ENCODE assay signal across 24 cellular contexts in the genomic region with DNA sequence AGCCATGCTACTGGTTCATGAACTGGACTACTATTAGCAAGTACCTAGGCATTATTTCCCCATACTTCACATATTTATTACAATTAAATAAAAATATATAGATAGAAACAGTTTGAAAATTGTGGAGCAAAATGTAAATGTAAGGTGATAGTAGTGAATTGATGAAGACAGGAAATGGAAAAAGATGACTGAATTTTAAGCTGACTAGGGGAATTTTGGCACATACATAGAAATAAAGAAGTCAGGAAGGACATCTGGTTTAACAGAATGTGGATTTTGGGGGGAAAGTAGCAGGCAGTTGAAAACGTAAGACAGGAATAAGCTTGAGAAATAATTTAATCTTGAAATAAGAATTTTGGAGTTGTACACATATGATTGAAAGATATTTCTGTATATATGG.
DNase-seq lines count a peak whose midpoint lies in the region; ATAC-seq, FAIRE-seq and TF ChIP-seq lines count a peak whose summit lies in the region.
"Had no signal": no experiment of that assay in that cellular context is flagged by ENCODE, and none has a peak within 500 bp of the region (broad histone marks: within the 10 kb centered on the region; RNA-seq: fewer than 3 reads in every experiment).

No MANE protein-coding gene starts in this region.

- no peaks in the 10 kb centered on the region for H4K20me1 ChIP-seq in HepG2 (ENCODE audit: insufficient read depth, low read length)
- no peaks in the 10 kb centered on the region for H4K20me1 ChIP-seq in K562 (replicated peaks; ENCODE audit: control insufficient read depth, insufficient read depth, low read length)
- H4K20me1 ChIP-seq: BLaER1 had no signal

- peaks cover 90% of the 10 kb centered on the region for H3K4me1 Mint-ChIP-seq in HFFc6 (ENCODE audit: low read depth)
- H3K4me1 Mint-ChIP-seq: CD4-positive, alpha-beta memory T cell; CD4-positive, CD25-positive, alpha-beta regulatory T cell; CD8-positive, alpha-beta memory T cell had no signal

- no peak for ATAC-seq in HepG2
- ATAC-seq in right lobe of liver: no peak
- no peak for ATAC-seq in K562
- ATAC-seq in HG03159 (IDR thresholded peaks at IDR 0.05; ENCODE audit: unreplicated experiment): no peak

- TF ChIP-seq CTCF in HepG2 (CRISPR knock-in tag; IDR thresholded peaks at IDR 0.05): no peak
- no peak for TF ChIP-seq CTCF in right lobe of liver (IDR thresholded peaks at IDR 0.05)
- TF ChIP-seq CTCF in HFFc6 (IDR thresholded peaks at IDR 0.05): no peak
- no peak for TF ChIP-seq CTCF in K562 (IDR thresholded peaks at IDR 0.05 in 2 of 3, conservative IDR thresholded peaks at IDR 0.05 in 1 of 3; ENCODE audit: insufficient read depth in 2 of 3, low read depth in 1 of 3, low read length in 3 of 3)

- POLR2A ChIA-PET in HepG2 (lab: Yijun Ruan, JAX): no interaction called here
- POLR2A ChIA-PET in K562 (lab: Yijun Ruan, JAX): interaction anchor here (0.7 kb wide), 1 partner anchor 10 kb away, joined by 4 read pairs; no protein-coding TSS in a partner anchor

- H3K27me3 ChIP-seq in HepG2 (ENCODE audit: control insufficient read depth in 1 of 2, insufficient read depth in 2 of 2, low read length in 2 of 2): no peaks in the 10 kb centered on the region
- H3K27me3 ChIP-seq in right lobe of liver: no peaks in the 10 kb centered on the region
- no peaks in the 10 kb centered on the region for H3K27me3 ChIP-seq in K562 (ENCODE audit: control insufficient read depth in 2 of 2, insufficient read depth in 2 of 2, low read length in 2 of 2)
- H3K27me3 ChIP-seq: BE2C, BLaER1 had no signal

- 2% methylated on average over 1 of the region's 1 CpG for WGBS in HepG2 (ENCODE audit: low lambda C conversion rate)
- 92% methylated on average over 1 of the region's 1 CpG for WGBS in right lobe of liver (ENCODE audit: insufficient coverage, low coverage, low lambda C conversion rate, missing lambda C conversion rate)
- WGBS in K562 (ENCODE audit: insufficient coverage, low coverage, missing lambda C conversion rate): 0% methylated on average over 1 of the region's 1 CpG

- H2AFZ ChIP-seq in HepG2 (ENCODE audit: low read length) (no peak overlapping the region), K562 (ENCODE audit: low read depth, low read length) (no peak overlapping the region)

- H3K9ac ChIP-seq in HepG2 (ENCODE audit: insufficient read depth, low read depth, low read length): no peak overlapping the region
- no peak overlapping the region for H3K9ac ChIP-seq in K562 (ENCODE audit: insufficient read depth in 1 of 2, low read depth in 2 of 2, low read length in 2 of 2)
- H3K9ac ChIP-seq: BLaER1 had no signal

- H3K4me1 ChIP-seq in HepG2 (ENCODE audit: insufficient read depth, low read length) (no peaks in the 10 kb centered on the region), right lobe of liver (peaks cover 0 to 12% (median 3%) of the 10 kb centered on the region in 4 donors), K562 (replicated peaks in 1 of 2; ENCODE audit: control insufficient read depth in 2 of 2, insufficient read depth in 2 of 2, low read length in 2 of 2) (no peaks in the 10 kb centered on the region)

- peak overlapping the region; percentile 30; the same call in 1 of the 2 replicates for H3K27ac Mint-ChIP-seq in HFFc6
- H3K27ac Mint-ChIP-seq: CD14-positive monocyte; CD4-positive, alpha-beta memory T cell; CD4-positive, CD25-positive, alpha-beta regulatory T cell had no signal

- H3K4me2 ChIP-seq in HepG2 (ENCODE audit: low read depth, low read length): no peak overlapping the region
- no peak overlapping the region for H3K4me2 ChIP-seq in K562 (ENCODE audit: insufficient read depth, low read length)
- H3K4me2 ChIP-seq: BLaER1 had no signal

- CTCF ChIA-PET in HepG2 (lab: Yijun Ruan, JAX; ENCODE audit: low intra/inter-chr PET ratio, low total read pairs): no interaction called here
- CTCF ChIA-PET in K562 (lab: Yijun Ruan, JAX; ENCODE audit: low intra/inter-chr PET ratio): no interaction called here

- TF ChIP-seq RAD21 in HepG2 (CRISPR knock-in tag; IDR thresholded peaks at IDR 0.05): no peak
- TF ChIP-seq RAD21 in K562 (CRISPR knock-in tag; conservative IDR thresholded peaks at IDR 0.05 in 1 of 2, IDR thresholded peaks at IDR 0.05 in 1 of 2): no peak

- H3K36me3 ChIP-seq in HepG2 (replicated peaks in 1 of 2; ENCODE audit: control insufficient read depth in 1 of 2, insufficient read depth in 2 of 2, low read length in 2 of 2): no peaks in the 10 kb centered on the region
- H3K36me3 ChIP-seq in right lobe of liver: no peaks in the 10 kb centered on the region
- no peaks in the 10 kb centered on the region for H3K36me3 ChIP-seq in K562 (ENCODE audit: control insufficient read depth, insufficient read depth, low read length)
- H3K36me3 ChIP-seq: BE2C, BLaER1 had no signal

- TF ChIP-seq EP300 in HepG2 (IDR thresholded peaks at IDR 0.05; ENCODE audit: low read depth in 2 of 2, low read length in 2 of 2) (no peak), HepG2 (CRISPR knock-in tag; IDR thresholded peaks at IDR 0.05; ENCODE audit: borderline replicate concordance) (no peak), K562 (IDR thresholded peaks at IDR 0.05; ENCODE audit: low read length) (no peak)

- BruUV-seq in HepG2 (replicated peaks; lab: Mats Ljungman, UMichigan): no TSS peak
- no TSS peak for BruUV-seq in K562 (replicated peaks; lab: Mats Ljungman, UMichigan)

- H3K9me1 ChIP-seq in K562 (ENCODE audit: control insufficient read depth, insufficient read depth, low read length): no peaks in the 10 kb centered on the region

- H3K4me3 Mint-ChIP-seq in HFFc6: no peak overlapping the region
- H3K4me3 Mint-ChIP-seq: CD14-positive monocyte; CD4-positive, alpha-beta memory T cell; CD4-positive, CD25-positive, alpha-beta regulatory T cell; CD8-positive, alpha-beta memory T cell had no signal

- FAIRE-seq in HepG2 (lab: Jason Lieb, UNC): no peak
- FAIRE-seq in K562 (lab: Jason Lieb, UNC): no peak
- FAIRE-seq: GM12891, GM19239 had no signal

- peaks cover 32% of the 10 kb centered on the region for H3K36me3 Mint-ChIP-seq in HFFc6 (ENCODE audit: low read depth)
- H3K36me3 Mint-ChIP-seq: CD14-positive monocyte; CD4-positive, alpha-beta memory T cell; CD4-positive, CD25-positive, alpha-beta regulatory T cell; CD8-positive, alpha-beta memory T cell had no signal

- H3K79me2 ChIP-seq in HepG2 (ENCODE audit: insufficient read depth, low read length) (no peaks in the 10 kb centered on the region), K562 (ENCODE audit: control insufficient read depth, insufficient read depth, low read length) (no peaks in the 10 kb centered on the region)

- intact Hi-C loops in HepG2 (cut with micrococcal nuclease; ENCODE audit: unreplicated experiment) (no loop called here), right lobe of liver (cut with DNase I) (no loop called here), K562 (cut with micrococcal nuclease) (no loop called here)

- in situ Hi-C loops in HepG2 (cut with HindIII; ENCODE audit: extremely low pct_ligation_motif_present, low pct_unique_long_range_greater_than_20kb) (no loop called here), K562 (cut with MboI) (no loop called here)

- H3K9me3 Mint-ChIP-seq in HFFc6: peaks cover 11% of the 10 kb centered on the region; the same call in 1 of the 2 replicates
- H3K9me3 Mint-ChIP-seq: CD4-positive, alpha-beta memory T cell; CD8-positive, alpha-beta memory T cell had no signal

- no peak overlapping the region for H3K4me3 ChIP-seq in HepG2 (replicated peaks in 1 of 3; ENCODE audit: insufficient read depth in 1 of 3, low read depth in 2 of 3, low read length in 3 of 3)
- H3K4me3 ChIP-seq in right lobe of liver: no peak overlapping the region
- H3K4me3 ChIP-seq in K562: no peak overlapping the region
- H3K4me3 ChIP-seq: BLaER1 had no signal

- TF ChIP-seq POLR2A in HepG2 (IDR thresholded peaks at IDR 0.05; ENCODE audit: insufficient read depth in 1 of 2, low read depth in 2 of 2, low read length in 2 of 2) (no peak), right lobe of liver (IDR thresholded peaks at IDR 0.05) (no peak), K562 (conservative IDR thresholded peaks at IDR 0.05) (no peak)

- H3K9me3 ChIP-seq in HepG2 (ENCODE audit: low read length): no peaks in the 10 kb centered on the region; the same call in 1 of the 2 replicates
- no peaks in the 10 kb centered on the region for H3K9me3 ChIP-seq in right lobe of liver
- no peaks in the 10 kb centered on the region for H3K9me3 ChIP-seq in K562 (replicated peaks; ENCODE audit: control insufficient read depth, insufficient read depth, low read depth, low read length)
- H3K9me3 ChIP-seq: BE2C, BLaER1 had no signal

- H3K27ac ChIP-seq in HepG2 (ENCODE audit: extremely low read length, insufficient read depth, low read length) (no peak overlapping the region), right lobe of liver (no peak overlapping the region), K562 (ENCODE audit: extremely low read depth, low read depth, low read length) (no peak overlapping the region)
- H3K27ac ChIP-seq: 22Rv1, BLaER1 had no signal

- DNase-seq in HepG2 (ENCODE audit: low spot score): no peak
- DNase-seq in right lobe of liver: no peak
- DNase-seq in HFFc6: no peak
- no peak for DNase-seq in K562 (ENCODE audit: extremely low read depth in 1 of 4, low spot score in 3 of 4)
- DNase-seq in EL: no peak
- DNase-seq in activated CD4-positive, CD25-positive, alpha-beta regulatory T cell (lab: John Stamatoyannopoulos, UW): no peak
- DNase-seq: ACHN; BE2C; C1 segment of cervical spinal cord; CD4-positive, alpha-beta memory T cell; CD4-positive, CD25-positive, alpha-beta regulatory T cell; CD8-positive, alpha-beta memory T cell; COR-L47; DMS 273 treated with DMSO at 0.1 percent for 48 hours; DMS153; DMS53; DMS79; GF-D8 had no signal

- H3K27me3 Mint-ChIP-seq in HFFc6 (ENCODE audit: insufficient read depth): no peaks in the 10 kb centered on the region
- H3K27me3 Mint-ChIP-seq: CD4-positive, CD25-positive, alpha-beta regulatory T cell had no signal

TF ChIP-seq in HepG2, 621 proteins besides CTCF, POLR2A, EP300 and RAD21:
- TF ChIP-seq MAFK (conservative IDR thresholded peaks at IDR 0.05 in 1 of 2, IDR thresholded peaks at IDR 0.05 in 1 of 2; ENCODE audit: low read length in 2 of 2) (peak; percentile 51 to 81), TGIF2 (CRISPR knock-in tag; IDR thresholded peaks at IDR 0.05) (no peak), MAFF (IDR thresholded peaks at IDR 0.05; ENCODE audit: low read depth, low read length) (peak; percentile 67)
TF ChIP-seq in HepG2: peak in this region for 2.

TF ChIP-seq in K562, 482 proteins besides CTCF, POLR2A, EP300 and RAD21:
- TF ChIP-seq SAFB (IDR thresholded peaks at IDR 0.05; ENCODE audit: borderline replicate concordance, low read depth, low read length) (no peak), C11orf30 (IDR thresholded peaks at IDR 0.05; ENCODE audit: low read depth) (peak; percentile 56; the same call in 1 of the 2 replicates), MAFF (IDR thresholded peaks at IDR 0.05; ENCODE audit: low read length) (peak; percentile 39; the same call in 1 of the 2 replicates), TARDBP (IDR thresholded peaks at IDR 0.05) (no peak), MAFG (tag; conservative IDR thresholded peaks at IDR 0.05) (0 out of 2 replicates have a peak, but pooled peaks have one; percentile 14), ZNF316 (IDR thresholded peaks at IDR 0.05) (peak; percentile 78), ETS2 (tag; IDR thresholded peaks at IDR 0.05; ENCODE audit: borderline replicate concordance, poor library complexity, severe bottlenecking) (no peak), ZBTB1 (CRISPR knock-in tag; IDR thresholded peaks at IDR 0.05; ENCODE audit: borderline replicate concordance, low read depth) (no peak)
TF ChIP-seq in K562: peak in this region for 4.
